Comparison of ENCODE assay signal across 9 cellular contexts in genomic region chr10:84267503-84268126, GRCh38. TPM values are rescaled to one million over a fixed set of nuclear protein-coding genes. Genes with fewer than 3 reads are reported as not detected.
DNase-seq lines count a peak whose midpoint lies in the region; ATAC-seq and TF ChIP-seq lines count a peak whose summit lies in the region.
"Had no signal": no experiment of that assay in that cellular context is flagged by ENCODE, and none has a peak within 500 bp of the region (broad histone marks: within the 10 kb centered on the region; RNA-seq: fewer than 3 reads in every experiment).

No MANE protein-coding gene starts in this region.

- no peaks in the 10 kb centered on the region for H3K27me3 ChIP-seq in right atrium auricular region

- DNase-seq in GDM1 (lab: John Stamatoyannopoulos, UW) = peak; percentile 22
- peak; percentile 37 for DNase-seq in RPMI7951 (ENCODE audit: low read depth)
- peak; percentile 77 for DNase-seq in activated naive CD4-positive, alpha-beta T cell treated with Interleukin-2 at 50 U/mL for 16 hours
- no peak for DNase-seq in right atrium auricular region (ENCODE audit: low spot score)
- DNase-seq in stimulated activated CD4-positive, alpha-beta T cell treated with anti-CD3 and anti-CD28 coated beads, Interleukin-1b, Interleukin-23, amount 100 ng/mL, for 4 hours (ENCODE audit: low read depth in 2 of 2) = peak; percentile 43 to 61
- no peak for DNase-seq in LoVo (ENCODE audit: low spot score)
- DNase-seq in GOT3 (lab: John Stamatoyannopoulos, UW) = no peak

- no peak overlapping the region for H3K27ac ChIP-seq in right atrium auricular region

- H3K4me1 ChIP-seq in right atrium auricular region = peaks cover 0 to 6% of the 10 kb centered on the region in 2 donors

- ATAC-seq in HG03060 (IDR thresholded peaks at IDR 0.05; ENCODE audit: low read depth, unreplicated experiment) = peak; percentile 54

- no peak overlapping the region for H3K4me3 ChIP-seq in right atrium auricular region

- no peaks in the 10 kb centered on the region for H3K36me3 ChIP-seq in right atrium auricular region

- H3K9me3 ChIP-seq in right atrium auricular region = no peaks in the 10 kb centered on the region

- TF ChIP-seq CTCF in right atrium auricular region (IDR thresholded peaks at IDR 0.05) = peak; percentile 31 to 60

RNA-seq across cellular contexts. Expression of gene RGR, which starts 22.8 kb away (rescaled TPM):
- not detected in 2 replicates for total RNA-seq in RPMI7951 (2014; rRNA removed; shearing (Covaris generic))
- not detected for total RNA-seq in right atrium auricular region
- total RNA-seq: T-helper 2 cell treated with Interferon-gamma antibody and Interleukin-4, amounts not matched to agents 100 ng/mL and 5 ng/mL, for 36 hours had no signal

RNA-seq across cellular contexts. Expression of gene LRIT1, which starts 26.3 kb away (rescaled TPM):
- total RNA-seq in RPMI7951 (2014; rRNA removed; shearing (Covaris generic)) = not detected in 2 replicates
- not detected for total RNA-seq in right atrium auricular region
- total RNA-seq: T-helper 2 cell treated with Interferon-gamma antibody and Interleukin-4, amounts not matched to agents 100 ng/mL and 5 ng/mL, for 36 hours had no signal

RNA-seq across cellular contexts. Expression of gene LRIT2, which starts 42.3 kb away (rescaled TPM):
- total RNA-seq in RPMI7951 (2014; rRNA removed; shearing (Covaris generic)) = not detected in 2 replicates
- total RNA-seq in right atrium auricular region = not detected
- total RNA-seq: T-helper 2 cell treated with Interferon-gamma antibody and Interleukin-4, amounts not matched to agents 100 ng/mL and 5 ng/mL, for 36 hours had no signal

Comparison
In these comparisons a context has a peak if more than half of its experiments do, and no peak if none do; other contexts are left out.
1. DNase-seq: peak in GDM1 (single experiment), RPMI7951 (single experiment), activated naive CD4-positive, alpha-beta T cell treated with Interleukin-2 at 50 U/mL for 16 hours (single experiment) and stimulated activated CD4-positive, alpha-beta T cell treated with anti-CD3 and anti-CD28 coated beads, Interleukin-1b, Interleukin-23, amount 100 ng/mL, for 4 hours (2 of 2); none in right atrium auricular region (single experiment), LoVo (single experiment) and GOT3 (single experiment).